ENCODE assay signal across 1 cellular context in genomic region chr1:231512147-231512698, GRCh38.
TF ChIP-seq lines count a peak whose summit lies in the region.

No MANE protein-coding gene starts in this region.

TF ChIP-seq in K562, 482 proteins besides CTCF, POLR2A, EP300 and RAD21 (continued from another document):
- TF ChIP-seq CEBPZ (IDR thresholded peaks at IDR 0.05; ENCODE audit: borderline replicate concordance, low read depth, low read length) (no peak), BRD9 (IDR thresholded peaks at IDR 0.05; ENCODE audit: low read depth, partially characterized antibody) (no peak), ETV5 (CRISPR knock-in tag; IDR thresholded peaks at IDR 0.05; ENCODE audit: low read depth) (no peak), HDGF (IDR thresholded peaks at IDR 0.05) (no peak), ZNF3 (CRISPR knock-in tag; IDR thresholded peaks at IDR 0.05) (no peak), FOSL1 (tag; conservative IDR thresholded peaks at IDR 0.05) (0 out of 2 replicates have a peak, but pooled peaks have one; percentile 29), ELK3 (CRISPR knock-in tag; IDR thresholded peaks at IDR 0.05) (no peak)
